ENCODE assay signal across 13 cellular contexts in genomic region chr1:19648689-19649088, GRCh38. TPM values are rescaled to one million over a fixed set of nuclear protein-coding genes. Genes with fewer than 3 reads are reported as not detected.
DNase-seq lines count a peak whose midpoint lies in the region; ATAC-seq and TF ChIP-seq lines count a peak whose summit lies in the region.
"Had no signal": no experiment of that assay in that cellular context is flagged by ENCODE, and none has a peak within 500 bp of the region (broad histone marks: within the 10 kb centered on the region; RNA-seq: fewer than 3 reads in every experiment).

No MANE protein-coding gene starts in this region.

- H3K27ac Mint-ChIP-seq in natural killer cell treated with Interleukin-12 subunit alpha and Interleukin-12 subunit beta and Interleukin-15 and Interleukin-18, amount 100 ng/mL, for 72 hours = no peak overlapping the region
- no peak overlapping the region for H3K27ac Mint-ChIP-seq in T-cell
- H3K27ac Mint-ChIP-seq: activated naive CD8-positive, alpha-beta T cell treated with anti-CD3 and anti-CD28 coated beads, Interleukin-2, amount 50 U/mL, for 24 hours had no signal

- POLR2A ChIA-PET in T-cell (lab: Charles Lee) = no interaction called here

- H3K27ac ChIP-seq in gastrocnemius medialis = peak overlapping the region; percentile 77 to 85 (median 82)

- H3K36me3 ChIP-seq in gastrocnemius medialis = no peaks in the 10 kb centered on the region

- H3K27me3 ChIP-seq in gastrocnemius medialis = peaks cover 5 to 11% (median 8%) of the 10 kb centered on the region in 3 donors

- H3K4me3 ChIP-seq in fibroblast of pulmonary artery (replicated peaks; ENCODE audit: low read depth, low read length) (no peak overlapping the region), gastrocnemius medialis (no peak overlapping the region)

- H3K4me1 Mint-ChIP-seq in natural killer cell treated with Interleukin-12 subunit alpha and Interleukin-12 subunit beta and Interleukin-15 and Interleukin-18, amount 100 ng/mL, for 72 hours (ENCODE audit: low read depth in 2 of 2) = peaks cover 7 to 11% of the 10 kb centered on the region in 2 donors
- H3K4me1 Mint-ChIP-seq in T-cell = peaks cover 21 to 42% (median 23%) of the 10 kb centered on the region in 3 donors

- peaks cover 3 to 5% of the 10 kb centered on the region in 2 donors for H3K27me3 Mint-ChIP-seq in natural killer cell treated with Interleukin-12 subunit alpha and Interleukin-12 subunit beta and Interleukin-15 and Interleukin-18, amount 100 ng/mL, for 72 hours
- peaks cover 3% of the 10 kb centered on the region in 2 donors for H3K27me3 Mint-ChIP-seq in T-cell

- H3K36me3 Mint-ChIP-seq in natural killer cell treated with Interleukin-12 subunit alpha and Interleukin-12 subunit beta and Interleukin-15 and Interleukin-18, amount 100 ng/mL, for 72 hours = no peaks in the 10 kb centered on the region
- no peaks in the 10 kb centered on the region for H3K36me3 Mint-ChIP-seq in T-cell

- peaks cover 5 to 23% of the 10 kb centered on the region in 2 donors for H3K4me1 ChIP-seq in gastrocnemius medialis

- intact Hi-C loops in gastrocnemius medialis (cut with DNase I; ENCODE audit: low total_unique reads) = loop anchor here (5.0 kb wide), 1 partner anchor 51 kb away; a partner anchor contains a TSS

- TF ChIP-seq POLR2A in gastrocnemius medialis (IDR thresholded peaks at IDR 0.05) = no peak

- H3K9me3 Mint-ChIP-seq in natural killer cell treated with Interleukin-12 subunit alpha and Interleukin-12 subunit beta and Interleukin-15 and Interleukin-18, amount 100 ng/mL, for 72 hours = no peaks in the 10 kb centered on the region
- H3K9me3 Mint-ChIP-seq in T-cell = no peaks in the 10 kb centered on the region
- H3K9me3 Mint-ChIP-seq: activated naive CD8-positive, alpha-beta T cell treated with anti-CD3 and anti-CD28 coated beads, Interleukin-2, amount 50 U/mL, for 24 hours had no signal

- TF ChIP-seq CTCF in fibroblast of pulmonary artery (IDR thresholded peaks at IDR 0.05; ENCODE audit: low read length, missing control alignments) (peak; percentile 21), gastrocnemius medialis (IDR thresholded peaks at IDR 0.05 in 4 of 5, conservative IDR thresholded peaks at IDR 0.05 in 1 of 5) (peak in 2 of 5 experiments; percentile 9 to 29)

- H3K9me3 ChIP-seq in gastrocnemius medialis = no peaks in the 10 kb centered on the region

- H3K4me3 Mint-ChIP-seq in natural killer cell treated with Interleukin-12 subunit alpha and Interleukin-12 subunit beta and Interleukin-15 and Interleukin-18, amount 100 ng/mL, for 72 hours = no peak overlapping the region
- H3K4me3 Mint-ChIP-seq in T-cell = no peak overlapping the region
- H3K4me3 Mint-ChIP-seq: activated naive CD8-positive, alpha-beta T cell treated with anti-CD3 and anti-CD28 coated beads, Interleukin-2, amount 50 U/mL, for 24 hours had no signal

- in situ Hi-C loops in gastrocnemius medialis (cut with MboI; ENCODE audit: low sequenced_read_pairs in 4 of 4) = no loop called here

- CTCF ChIA-PET in T-cell (lab: Charles Lee) = interaction anchor here in 1 of 2 donors (0.7 kb wide), 1 partner anchor 710 kb away, joined by 7 read pairs; no protein-coding TSS in a partner anchor

- ATAC-seq in gastrocnemius medialis = no peak
- ATAC-seq in natural killer cell treated with Interleukin-12 subunit alpha and Interleukin-12 subunit beta and Interleukin-15 and Interleukin-18, amount 100 ng/mL, for 72 hours = no peak
- no peak for ATAC-seq in T-cell (replicated peaks in 1 of 4)
- ATAC-seq: activated naive CD8-positive, alpha-beta T cell treated with anti-CD3 and anti-CD28 coated beads, Interleukin-2, amount 50 U/mL, for 24 hours had no signal

- DNase-seq in DMS 273 (lab: John Stamatoyannopoulos, UW; ENCODE audit: unreplicated experiment) (peak; percentile 40), DMS 273 treated with DMSO at 0.1 percent for 48 hours (lab: John Stamatoyannopoulos, UW) (no peak), OCI-M1 (lab: John Stamatoyannopoulos, UW) (peak; percentile 44), fibroblast of pulmonary artery (ENCODE audit: low read depth) (peak; percentile 35), gastrocnemius medialis (no peak), T-cell (no peak), cerebellar nuclear complex (lab: John Stamatoyannopoulos, UW) (no peak)
- DNase-seq in natural killer cell treated with Interleukin-12 subunit alpha and Interleukin-12 subunit beta and Interleukin-15 and Interleukin-18, amount 100 ng/mL, for 72 hours (ENCODE audit: low spot score) = no peak
- DNase-seq: 8988T; activated naive CD8-positive, alpha-beta T cell treated with anti-CD3 and anti-CD28 coated beads, Interleukin-2, amount 50 U/mL, for 24 hours; stimulated activated CD4-positive, alpha-beta T cell treated with anti-CD3 and anti-CD28 coated beads, Interleukin-2, amount 100 ng/mL, for 48 hours had no signal

RNA-seq across cellular contexts. Expression of gene NBL1, which starts 4.6 kb away (rescaled TPM):
- total RNA-seq in gastrocnemius medialis (10 to 100 TPM in 3 of 4 donors, 1 to 10 TPM in 1; 7.9 to 20.3 (median 16.3) TPM), T-cell (10 to 100 TPM; 11.4 to 38.1 (median 13.7) TPM)
- total RNA-seq in natural killer cell treated with Interleukin-12 subunit alpha and Interleukin-12 subunit beta and Interleukin-15 and Interleukin-18, amount 100 ng/mL, for 72 hours = 10 to 100 TPM in 1 of 2 donors, 1 to 10 TPM in 1; 9.3 to 24.4 TPM

RNA-seq across cellular contexts. Expression of gene HTR6, which starts 16.0 kb away (rescaled TPM):
- total RNA-seq in gastrocnemius medialis (not detected), T-cell (under 1 TPM; 0.16 to 0.90 (median 0.19) TPM)
- total RNA-seq in natural killer cell treated with Interleukin-12 subunit alpha and Interleukin-12 subunit beta and Interleukin-15 and Interleukin-18, amount 100 ng/mL, for 72 hours = not detected
- total RNA-seq: liver; T-helper 1 cell treated with Interleukin-12 subunit alpha and Interleukin-12 subunit beta and Interleukin-4 antibody, amounts not matched to agents 30 ng/mL and 1 ng/mL, for 36 hours had no signal

Comparison
In these comparisons a context has a peak if more than half of its experiments do, and no peak if none do; other contexts are left out.
1. DNase-seq: peak in DMS 273 (single experiment), OCI-M1 (single experiment) and fibroblast of pulmonary artery (single experiment); none in DMS 273 treated with DMSO at 0.1 percent for 48 hours (single experiment), gastrocnemius medialis (0 of 2), natural killer cell treated with Interleukin-12 subunit alpha and Interleukin-12 subunit beta and Interleukin-15 and Interleukin-18, amount 100 ng/mL, for 72 hours (single experiment), T-cell (0 of 34) and cerebellar nuclear complex (0 of 2).